10 cellular contexts compared by ENCODE assay signal in genomic region chr6:42692151-42692911, GRCh38. TPM values are rescaled to one million over a fixed set of nuclear protein-coding genes. Genes with fewer than 3 reads are reported as not detected.
DNase-seq lines count a peak whose midpoint lies in the region; ATAC-seq lines count a peak whose summit lies in the region.
"Had no signal": no experiment of that assay in that cellular context is flagged by ENCODE, and none has a peak within 500 bp of the region (broad histone marks: within the 10 kb centered on the region; RNA-seq: fewer than 3 reads in every experiment).

No MANE protein-coding gene starts in this region.

- H3K27ac ChIP-seq in right cardiac atrium (ENCODE audit: low read length): peak overlapping the region; percentile 56
- H3K27ac ChIP-seq in stomach smooth muscle (ENCODE audit: low read length): peak overlapping the region; percentile 33
- H3K27ac ChIP-seq: KMS-11 had no signal

- H3K9ac ChIP-seq in stomach smooth muscle (ENCODE audit: low read length in 2 of 2): no peak overlapping the region
- H3K9ac ChIP-seq: KMS-11 had no signal

- H3K4me3 ChIP-seq in right cardiac atrium (ENCODE audit: low read length) (no peak overlapping the region), stomach smooth muscle (ENCODE audit: low read length in 2 of 2) (no peak overlapping the region)

- peak overlapping the region; percentile 29 for H3K27ac Mint-ChIP-seq in activated CD4-positive, alpha-beta T cell treated with anti-CD3 and anti-CD28 coated beads for 36 hours
- H3K27ac Mint-ChIP-seq in activated T-helper 17 cell treated with anti-CD3 and anti-CD28 coated beads, Interleukin-2, amount 50 U/mL, for 72 hours: peak overlapping the region; percentile 71
- H3K27ac Mint-ChIP-seq: WTC11 had no signal

- POLR2A ChIA-PET in activated CD4-positive, alpha-beta T cell treated with anti-CD3 and anti-CD28 coated beads for 36 hours (lab: Charles Lee): no interaction called here

- H3K36me3 ChIP-seq in stomach smooth muscle (ENCODE audit: control insufficient read depth in 2 of 2, insufficient read depth in 2 of 2, low read length in 2 of 2): peaks cover 40 to 46% of the 10 kb centered on the region in 2 donors

- WGBS in right cardiac atrium: 64% methylated on average over 4 of the region's 4 CpGs

- H3K9me3 Mint-ChIP-seq in activated CD4-positive, alpha-beta T cell treated with anti-CD3 and anti-CD28 coated beads for 36 hours (ENCODE audit: low read depth): no peaks in the 10 kb centered on the region
- H3K9me3 Mint-ChIP-seq in activated T-helper 17 cell treated with anti-CD3 and anti-CD28 coated beads, Interleukin-2, amount 50 U/mL, for 72 hours: no peaks in the 10 kb centered on the region

- H3K4me3 Mint-ChIP-seq in activated CD4-positive, alpha-beta T cell treated with anti-CD3 and anti-CD28 coated beads for 36 hours: no peak overlapping the region
- H3K4me3 Mint-ChIP-seq in activated T-helper 17 cell treated with anti-CD3 and anti-CD28 coated beads, Interleukin-2, amount 50 U/mL, for 72 hours: no peak overlapping the region
- H3K4me3 Mint-ChIP-seq: WTC11 had no signal

- no peaks in the 10 kb centered on the region for H3K27me3 ChIP-seq in right cardiac atrium (ENCODE audit: control insufficient read depth, insufficient read depth)
- H3K27me3 ChIP-seq in stomach smooth muscle (ENCODE audit: control insufficient read depth in 1 of 2, insufficient read depth in 2 of 2, low read length in 2 of 2): no peaks in the 10 kb centered on the region

- peaks cover 23% of the 10 kb centered on the region for H3K4me1 Mint-ChIP-seq in activated CD4-positive, alpha-beta T cell treated with anti-CD3 and anti-CD28 coated beads for 36 hours
- peaks cover 11% of the 10 kb centered on the region for H3K4me1 Mint-ChIP-seq in activated T-helper 17 cell treated with anti-CD3 and anti-CD28 coated beads, Interleukin-2, amount 50 U/mL, for 72 hours
- H3K4me1 Mint-ChIP-seq: WTC11 had no signal

- CTCF ChIA-PET in activated CD4-positive, alpha-beta T cell treated with anti-CD3 and anti-CD28 coated beads for 36 hours (lab: Charles Lee): interaction anchor here (0.6 to 3.3 kb wide), 12 partner anchors 10 to 626 kb away, joined by 3 to 25 read pairs (median 4); no protein-coding TSS in a partner anchor

- H3K36me3 Mint-ChIP-seq in activated CD4-positive, alpha-beta T cell treated with anti-CD3 and anti-CD28 coated beads for 36 hours (ENCODE audit: low read depth): peaks cover 33% of the 10 kb centered on the region
- H3K36me3 Mint-ChIP-seq in activated T-helper 17 cell treated with anti-CD3 and anti-CD28 coated beads, Interleukin-2, amount 50 U/mL, for 72 hours (ENCODE audit: low read depth): peaks cover 81% of the 10 kb centered on the region

- H3K9me3 ChIP-seq in right cardiac atrium (ENCODE audit: control insufficient read depth, low read length): no peaks in the 10 kb centered on the region
- no peaks in the 10 kb centered on the region for H3K9me3 ChIP-seq in stomach smooth muscle (ENCODE audit: control insufficient read depth in 2 of 2, low read length in 2 of 2)

- H3K4me1 ChIP-seq in right cardiac atrium (ENCODE audit: control insufficient read depth, insufficient read depth, low read length) (no peaks in the 10 kb centered on the region), stomach smooth muscle (ENCODE audit: control insufficient read depth, insufficient read depth, low read length) (peaks cover 5% of the 10 kb centered on the region)

- intact Hi-C loops in activated CD4-positive, alpha-beta T cell treated with anti-CD3 and anti-CD28 coated beads for 36 hours (cut with DNase I, micrococcal nuclease): no loop called here
- intact Hi-C loops in right cardiac atrium (cut with DNase I): no loop called here

- H3K27me3 Mint-ChIP-seq in activated CD4-positive, alpha-beta T cell treated with anti-CD3 and anti-CD28 coated beads for 36 hours: no peaks in the 10 kb centered on the region
- H3K27me3 Mint-ChIP-seq in activated T-helper 17 cell treated with anti-CD3 and anti-CD28 coated beads, Interleukin-2, amount 50 U/mL, for 72 hours: no peaks in the 10 kb centered on the region

- peak; percentile 52 for ATAC-seq in activated CD4-positive, alpha-beta T cell treated with anti-CD3 and anti-CD28 coated beads for 36 hours
- ATAC-seq in activated T-helper 17 cell treated with anti-CD3 and anti-CD28 coated beads, Interleukin-2, amount 50 U/mL, for 72 hours (replicated peaks): peak; percentile 55
- ATAC-seq in right cardiac atrium: peak; percentile 55 to 80
- ATAC-seq in HG03432 (IDR thresholded peaks at IDR 0.05; ENCODE audit: unreplicated experiment): no peak
- ATAC-seq: WTC11 had no signal

- DNase-seq in activated CD4-positive, alpha-beta T cell treated with anti-CD3 and anti-CD28 coated beads for 36 hours: peak; percentile 26
- DNase-seq in activated CD4-positive, alpha-beta T cell treated with anti-CD3 and anti-CD28 coated beads, Interleukin-2, amount 50 U/mL, for 1 hour: no peak
- DNase-seq in right cardiac atrium: peak in 1 of 3 donors; percentile 32
- DNase-seq in retina: no peak
- DNase-seq in NCI-H446 treated with DMSO at 0.1 percent for 48 hours (lab: John Stamatoyannopoulos, UW): no peak

RNA-seq across cellular contexts. Expression of gene PRPH2, which starts 30.1 kb away (rescaled TPM):
- not detected for total RNA-seq in activated CD4-positive, alpha-beta T cell treated with anti-CD3 and anti-CD28 coated beads for 36 hours
- not detected for total RNA-seq in activated T-helper 17 cell treated with anti-CD3 and anti-CD28 coated beads, Interleukin-2, amount 50 U/mL, for 72 hours
- total RNA-seq in right cardiac atrium: 1 to 10 TPM; 1.2 to 2.5 (median 1.8) TPM
- polyA plus RNA-seq in right cardiac atrium: 0.45 TPM

RNA-seq across cellular contexts. Expression of gene TBCC, which starts 53.6 kb away (rescaled TPM):
- total RNA-seq in activated CD4-positive, alpha-beta T cell treated with anti-CD3 and anti-CD28 coated beads for 36 hours: 10 to 100 TPM; 14.7 to 15.3 TPM
- 10 to 100 TPM; 16.6 to 17.7 TPM for total RNA-seq in activated T-helper 17 cell treated with anti-CD3 and anti-CD28 coated beads, Interleukin-2, amount 50 U/mL, for 72 hours
- total RNA-seq in right cardiac atrium: 10 to 100 TPM; 13.9 to 15.3 (median 14.8) TPM
- polyA plus RNA-seq in right cardiac atrium: 18.2 TPM
